1 cellular context compared by ENCODE assay signal in the genomic region with DNA sequence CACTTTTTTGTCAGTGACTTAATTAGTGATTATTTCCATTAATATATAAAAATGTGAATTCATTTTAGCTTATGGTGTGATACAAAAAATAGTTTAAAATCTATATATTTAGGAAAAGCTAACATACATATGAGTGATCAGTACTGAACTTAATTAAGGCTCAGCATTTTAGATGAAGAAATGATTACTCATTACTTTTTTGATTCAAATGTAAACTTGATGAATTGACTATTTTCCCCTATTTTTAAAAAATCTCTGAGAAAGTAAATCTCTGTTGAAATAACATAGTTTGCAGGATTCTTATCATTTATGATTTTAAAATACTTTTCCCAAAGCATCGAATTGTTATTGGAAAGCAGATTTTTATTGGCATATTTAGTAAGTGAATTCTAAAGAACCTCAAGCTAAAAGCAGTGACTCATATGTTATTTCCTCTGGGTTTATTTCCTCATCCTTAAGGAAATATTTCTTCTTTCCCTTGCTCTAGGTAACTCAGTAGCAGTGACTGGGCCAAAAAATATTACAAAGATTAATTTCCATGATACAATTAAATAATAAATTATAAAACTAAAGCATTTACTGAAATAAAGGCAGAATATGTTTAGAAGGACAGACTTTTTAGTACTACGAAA.
A peak's percentile ranks its signal among the peaks of the same experiment; 100 is the strongest.
TF ChIP-seq lines count a peak whose summit lies in the region.

No MANE protein-coding gene starts in this region.

TF ChIP-seq in HepG2, 621 proteins besides CTCF, POLR2A, EP300 and RAD21 (continued from another document):
- TF ChIP-seq ELF4 (CRISPR knock-in tag; IDR thresholded peaks at IDR 0.05; ENCODE audit: borderline replicate concordance) (no peak), ZNF761 (CRISPR knock-in tag; conservative IDR thresholded peaks at IDR 0.05) (no peak), ESRRA (CRISPR knock-in tag; IDR thresholded peaks at IDR 0.05; ENCODE audit: low read depth) (no peak), ZNF121 (CRISPR knock-in tag; IDR thresholded peaks at IDR 0.05) (no peak), ZFP91 (CRISPR knock-in tag; IDR thresholded peaks at IDR 0.05; ENCODE audit: borderline replicate concordance) (no peak), MAFK (conservative IDR thresholded peaks at IDR 0.05 in 1 of 2, IDR thresholded peaks at IDR 0.05 in 1 of 2; ENCODE audit: low read length in 2 of 2) (peak; percentile 29 to 74; a peak in 3 of 4 replicates), CBX1 (IDR thresholded peaks at IDR 0.05; ENCODE audit: low read depth) (no peak), ZBTB7A (CRISPR knock-in tag; IDR thresholded peaks at IDR 0.05) (no peak), ZBTB38 (CRISPR knock-in tag; IDR thresholded peaks at IDR 0.05) (no peak), MAFF (IDR thresholded peaks at IDR 0.05; ENCODE audit: low read depth, low read length) (peak; percentile 66; the same call in 1 of the 2 replicates)
TF ChIP-seq in HepG2: peak in this region for 2.
